ENCODE assay signal across 8 cellular contexts in genomic region chr5:59039003-59039295, GRCh38.
DNase-seq lines count a peak whose midpoint lies in the region; ATAC-seq, FAIRE-seq and TF ChIP-seq lines count a peak whose summit lies in the region.

No MANE protein-coding gene starts in this region.

- H3K9me3 ChIP-seq in iPS-15b (ENCODE audit: control insufficient read depth, insufficient read depth, low read length) = no peaks in the 10 kb centered on the region

- H3K27ac Mint-ChIP-seq in activated naive CD4-positive, alpha-beta T cell treated with anti-CD3 and anti-CD28 coated beads, Interleukin-2, amount 50 U/mL, for 72 hours = peak overlapping the region; percentile 94 to 95
- H3K27ac Mint-ChIP-seq in stimulated activated effector memory CD8-positive, alpha-beta T cell treated with anti-CD3 and anti-CD28 coated beads, Interleukin-12 subunit alpha, Interleukin-12 subunit beta, amount 100 ng/mL, for 72 hours = peak overlapping the region; percentile 96

- H3K9me3 Mint-ChIP-seq in activated naive CD4-positive, alpha-beta T cell treated with anti-CD3 and anti-CD28 coated beads, Interleukin-2, amount 50 U/mL, for 72 hours = no peaks in the 10 kb centered on the region
- H3K9me3 Mint-ChIP-seq in stimulated activated effector memory CD8-positive, alpha-beta T cell treated with anti-CD3 and anti-CD28 coated beads, Interleukin-12 subunit alpha, Interleukin-12 subunit beta, amount 100 ng/mL, for 72 hours = no peaks in the 10 kb centered on the region

- ATAC-seq in HG02623 (IDR thresholded peaks at IDR 0.05; ENCODE audit: unreplicated experiment) (peak; percentile 36), GM18858 (IDR thresholded peaks at IDR 0.05; ENCODE audit: unreplicated experiment) (no peak)
- ATAC-seq in activated naive CD4-positive, alpha-beta T cell treated with anti-CD3 and anti-CD28 coated beads, Interleukin-2, amount 50 U/mL, for 72 hours = peak in 1 of 2 donors; percentile 31
- no peak for ATAC-seq in stimulated activated effector memory CD8-positive, alpha-beta T cell treated with anti-CD3 and anti-CD28 coated beads, Interleukin-12 subunit alpha, Interleukin-12 subunit beta, amount 100 ng/mL, for 72 hours

- FAIRE-seq in D721Med (lab: Jason Lieb, UNC) = no peak

- H3K4me1 Mint-ChIP-seq in stimulated activated effector memory CD8-positive, alpha-beta T cell treated with anti-CD3 and anti-CD28 coated beads, Interleukin-12 subunit alpha, Interleukin-12 subunit beta, amount 100 ng/mL, for 72 hours = peaks cover 26% of the 10 kb centered on the region

- H3K4me1 ChIP-seq in iPS-15b (ENCODE audit: control insufficient read depth, insufficient read depth, low read length) = peaks cover 5% of the 10 kb centered on the region

- peak overlapping the region; percentile 72 for H3K4me3 ChIP-seq in iPS-15b (ENCODE audit: low read depth, low read length)

- DNase-seq in Daoy (ENCODE audit: low read depth) (peak; percentile 60), hepatic stellate cell (ENCODE audit: low spot score) (no peak), D721Med (ENCODE audit: insufficient read length, low spot score) (no peak)
- DNase-seq in activated naive CD4-positive, alpha-beta T cell treated with anti-CD3 and anti-CD28 coated beads, Interleukin-2, amount 50 U/mL, for 72 hours (ENCODE audit: low spot score in 2 of 2) = no peak
- DNase-seq in stimulated activated effector memory CD8-positive, alpha-beta T cell treated with anti-CD3 and anti-CD28 coated beads, Interleukin-12 subunit alpha, Interleukin-12 subunit beta, amount 100 ng/mL, for 72 hours (ENCODE audit: low spot score in 2 of 2) = no peak

- peaks cover 26 to 49% of the 10 kb centered on the region in 2 donors for H3K36me3 Mint-ChIP-seq in activated naive CD4-positive, alpha-beta T cell treated with anti-CD3 and anti-CD28 coated beads, Interleukin-2, amount 50 U/mL, for 72 hours
- H3K36me3 Mint-ChIP-seq in stimulated activated effector memory CD8-positive, alpha-beta T cell treated with anti-CD3 and anti-CD28 coated beads, Interleukin-12 subunit alpha, Interleukin-12 subunit beta, amount 100 ng/mL, for 72 hours = peaks cover 57% of the 10 kb centered on the region

- TF ChIP-seq CTCF in D721Med (IDR thresholded peaks at IDR 0.05; ENCODE audit: insufficient read depth, missing control alignments) = no peak

- peak overlapping the region; percentile 16 for H3K9ac ChIP-seq in iPS-15b (ENCODE audit: low read depth, low read length)

- no peaks in the 10 kb centered on the region for H3K36me3 ChIP-seq in iPS-15b (ENCODE audit: control insufficient read depth, insufficient read depth, low read length)

- peak overlapping the region; percentile 87 for H3K4me3 Mint-ChIP-seq in stimulated activated effector memory CD8-positive, alpha-beta T cell treated with anti-CD3 and anti-CD28 coated beads, Interleukin-12 subunit alpha, Interleukin-12 subunit beta, amount 100 ng/mL, for 72 hours

- peaks cover 36% of the 10 kb centered on the region for H3K27me3 ChIP-seq in iPS-15b (ENCODE audit: control insufficient read depth, insufficient read depth, low read length)
